Comparison of ENCODE assay signal across 1 cellular context in the genomic region with DNA sequence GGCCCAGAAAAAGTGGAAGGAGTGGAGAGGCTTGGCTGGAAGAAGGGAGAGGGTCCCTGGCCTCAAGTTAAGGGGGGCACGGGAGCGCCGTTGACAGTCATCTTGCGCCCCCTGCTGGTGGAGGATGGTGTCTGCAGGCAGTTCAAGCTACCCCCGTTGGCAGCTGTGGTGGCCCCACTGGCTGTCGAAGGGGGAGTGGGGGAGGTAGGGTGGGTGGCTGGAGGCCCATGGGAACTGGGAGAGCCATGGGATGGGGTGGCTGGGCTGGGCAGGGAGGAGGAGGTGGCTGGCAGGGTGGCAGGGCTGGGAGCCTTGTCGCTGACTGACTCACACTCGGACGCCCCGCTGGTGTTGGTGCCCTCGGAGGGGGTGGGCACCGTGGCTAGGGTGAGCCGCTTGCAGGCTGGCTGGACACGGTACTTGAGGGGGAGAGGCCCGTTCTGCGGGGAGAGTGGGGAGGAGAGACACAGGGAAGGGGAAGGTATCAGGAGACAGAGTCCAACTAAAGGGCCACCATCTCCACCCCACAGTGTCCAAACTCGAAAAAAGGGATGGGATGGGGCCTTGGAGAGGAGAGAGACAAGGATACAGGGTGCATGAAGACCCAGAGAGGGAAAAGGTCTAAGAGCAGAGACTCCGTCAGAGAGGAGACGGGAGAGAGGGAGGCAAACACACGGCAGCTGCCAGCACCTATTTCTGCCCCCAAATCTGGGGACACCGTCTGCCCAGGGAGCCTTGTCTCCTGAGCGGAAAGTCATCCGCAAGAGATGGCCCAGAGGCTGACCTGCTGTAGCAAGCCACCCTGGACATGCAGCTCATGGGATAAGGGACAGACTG.
A peak's percentile ranks its signal among the peaks of the same experiment; 100 is the strongest.
TF ChIP-seq lines count a peak whose summit lies in the region.

No MANE protein-coding gene starts in this region.

TF ChIP-seq in HepG2, 621 proteins besides CTCF, POLR2A, EP300 and RAD21 (continued from another document and continues in another):
- TF ChIP-seq FOSL1 (CRISPR knock-in tag; IDR thresholded peaks at IDR 0.05; ENCODE audit: borderline replicate concordance) (no peak), ATRX (CRISPR knock-in tag; IDR thresholded peaks at IDR 0.05; ENCODE audit: borderline replicate concordance) (no peak), TCF7L2 (IDR thresholded peaks at IDR 0.05; ENCODE audit: low read depth, low read length) (no peak), ZNF530 (CRISPR knock-in tag; IDR thresholded peaks at IDR 0.05; ENCODE audit: low read depth) (no peak), BRD4 (CRISPR knock-in tag; IDR thresholded peaks at IDR 0.05) (no peak), ZNF235 (CRISPR knock-in tag; IDR thresholded peaks at IDR 0.05; ENCODE audit: borderline replicate concordance) (peak; percentile 92), ZNF775 (CRISPR knock-in tag; IDR thresholded peaks at IDR 0.05; ENCODE audit: borderline replicate concordance) (no peak), REL (CRISPR knock-in tag; conservative IDR thresholded peaks at IDR 0.05) (no peak; the same call in 1 of the 2 replicates), ZNF430 (CRISPR knock-in tag; IDR thresholded peaks at IDR 0.05) (no peak), THAP11 (CRISPR knock-in tag; IDR thresholded peaks at IDR 0.05) (no peak), ASH2L (IDR thresholded peaks at IDR 0.05; ENCODE audit: insufficient read length, low read depth, low read length) (peak; percentile 31), KDM1A (CRISPR knock-in tag; IDR thresholded peaks at IDR 0.05) (no peak), ZNF333 (CRISPR knock-in tag; IDR thresholded peaks at IDR 0.05; ENCODE audit: borderline replicate concordance) (no peak), STAG1 (CRISPR knock-in tag; IDR thresholded peaks at IDR 0.05) (peak; percentile 78), TP53 (CRISPR knock-in tag; conservative IDR thresholded peaks at IDR 0.05) (no peak), NAIF1 (CRISPR knock-in tag; IDR thresholded peaks at IDR 0.05; ENCODE audit: borderline replicate concordance) (no peak), ZNF605 (CRISPR knock-in tag; IDR thresholded peaks at IDR 0.05) (no peak), ZBTB38 (CRISPR knock-in tag; IDR thresholded peaks at IDR 0.05) (0 out of 2 replicates have a peak, but pooled peaks have one; percentile 24), ZBTB20 (CRISPR knock-in tag; IDR thresholded peaks at IDR 0.05; ENCODE audit: borderline replicate concordance, low read depth) (no peak), KLF12 (CRISPR knock-in tag; IDR thresholded peaks at IDR 0.05; ENCODE audit: borderline replicate concordance) (no peak), ELF4 (CRISPR knock-in tag; IDR thresholded peaks at IDR 0.05; ENCODE audit: borderline replicate concordance) (no peak)
- TF ChIP-seq, protein P1, sequence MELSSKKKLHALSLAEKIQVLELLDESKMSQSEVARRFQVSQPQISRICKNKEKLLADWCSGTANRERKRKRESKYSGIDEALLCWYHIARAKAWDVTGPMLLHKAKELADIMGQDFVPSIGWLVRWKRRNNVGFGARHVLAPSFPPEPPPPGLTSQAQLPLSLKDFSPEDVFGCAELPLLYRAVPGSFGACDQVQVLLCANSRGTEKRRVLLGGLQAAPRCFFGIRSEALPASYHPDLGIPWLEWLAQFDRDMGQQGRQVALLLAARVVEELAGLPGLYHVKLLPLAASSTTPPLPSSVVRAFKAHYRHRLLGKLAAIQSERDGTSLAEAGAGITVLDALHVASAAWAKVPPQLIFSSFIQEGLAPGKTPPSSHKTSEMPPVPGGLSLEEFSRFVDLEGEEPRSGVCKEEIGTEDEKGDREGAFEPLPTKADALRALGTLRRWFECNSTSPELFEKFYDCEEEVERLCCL (CRISPR knock-in tag; IDR thresholded peaks at IDR 0.05; ENCODE audit: borderline replicate concordance) = no peak
- TF ChIP-seq, protein P2, sequence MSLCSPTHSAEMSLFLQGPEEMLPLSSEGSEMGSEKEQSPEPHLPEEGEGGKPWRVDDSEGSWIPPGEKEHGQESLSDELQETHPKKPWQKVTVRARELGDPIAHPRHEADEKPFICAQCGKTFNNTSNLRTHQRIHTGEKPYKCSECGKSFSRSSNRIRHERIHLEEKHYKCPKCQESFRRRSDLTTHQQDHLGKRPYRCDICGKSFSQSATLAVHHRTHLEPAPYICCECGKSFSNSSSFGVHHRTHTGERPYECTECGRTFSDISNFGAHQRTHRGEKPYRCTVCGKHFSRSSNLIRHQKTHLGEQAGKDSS (CRISPR knock-in tag; IDR thresholded peaks at IDR 0.05; ENCODE audit: borderline replicate concordance, low read depth) = no peak
- TF ChIP-seq, protein P3, sequence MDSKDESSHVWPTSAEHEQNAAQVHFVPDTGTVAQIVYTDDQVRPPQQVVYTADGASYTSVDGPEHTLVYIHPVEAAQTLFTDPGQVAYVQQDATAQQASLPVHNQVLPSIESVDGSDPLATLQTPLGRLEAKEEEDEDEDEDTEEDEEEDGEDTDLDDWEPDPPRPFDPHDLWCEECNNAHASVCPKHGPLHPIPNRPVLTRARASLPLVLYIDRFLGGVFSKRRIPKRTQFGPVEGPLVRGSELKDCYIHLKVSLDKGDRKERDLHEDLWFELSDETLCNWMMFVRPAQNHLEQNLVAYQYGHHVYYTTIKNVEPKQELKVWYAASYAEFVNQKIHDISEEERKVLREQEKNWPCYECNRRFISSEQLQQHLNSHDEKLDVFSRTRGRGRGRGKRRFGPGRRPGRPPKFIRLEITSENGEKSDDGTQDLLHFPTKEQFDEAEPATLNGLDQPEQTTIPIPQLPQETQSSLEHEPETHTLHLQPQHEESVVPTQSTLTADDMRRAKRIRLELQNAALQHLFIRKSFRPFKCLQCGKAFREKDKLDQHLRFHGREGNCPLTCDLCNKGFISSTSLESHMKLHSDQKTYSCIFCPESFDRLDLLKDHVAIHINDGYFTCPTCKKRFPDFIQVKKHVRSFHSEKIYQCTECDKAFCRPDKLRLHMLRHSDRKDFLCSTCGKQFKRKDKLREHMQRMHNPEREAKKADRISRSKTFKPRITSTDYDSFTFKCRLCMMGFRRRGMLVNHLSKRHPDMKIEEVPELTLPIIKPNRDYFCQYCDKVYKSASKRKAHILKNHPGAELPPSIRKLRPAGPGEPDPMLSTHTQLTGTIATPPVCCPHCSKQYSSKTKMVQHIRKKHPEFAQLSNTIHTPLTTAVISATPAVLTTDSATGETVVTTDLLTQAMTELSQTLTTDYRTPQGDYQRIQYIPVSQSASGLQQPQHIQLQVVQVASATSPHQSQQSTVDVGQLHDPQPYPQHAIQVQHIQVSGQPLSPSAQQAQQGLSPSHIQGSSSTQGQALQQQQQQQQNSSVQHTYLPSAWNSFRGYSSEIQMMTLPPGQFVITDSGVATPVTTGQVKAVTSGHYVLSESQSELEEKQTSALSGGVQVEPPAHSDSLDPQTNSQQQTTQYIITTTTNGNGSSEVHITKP (CRISPR knock-in tag; IDR thresholded peaks at IDR 0.05; ENCODE audit: low read depth) = no peak
- TF ChIP-seq, protein P4, sequence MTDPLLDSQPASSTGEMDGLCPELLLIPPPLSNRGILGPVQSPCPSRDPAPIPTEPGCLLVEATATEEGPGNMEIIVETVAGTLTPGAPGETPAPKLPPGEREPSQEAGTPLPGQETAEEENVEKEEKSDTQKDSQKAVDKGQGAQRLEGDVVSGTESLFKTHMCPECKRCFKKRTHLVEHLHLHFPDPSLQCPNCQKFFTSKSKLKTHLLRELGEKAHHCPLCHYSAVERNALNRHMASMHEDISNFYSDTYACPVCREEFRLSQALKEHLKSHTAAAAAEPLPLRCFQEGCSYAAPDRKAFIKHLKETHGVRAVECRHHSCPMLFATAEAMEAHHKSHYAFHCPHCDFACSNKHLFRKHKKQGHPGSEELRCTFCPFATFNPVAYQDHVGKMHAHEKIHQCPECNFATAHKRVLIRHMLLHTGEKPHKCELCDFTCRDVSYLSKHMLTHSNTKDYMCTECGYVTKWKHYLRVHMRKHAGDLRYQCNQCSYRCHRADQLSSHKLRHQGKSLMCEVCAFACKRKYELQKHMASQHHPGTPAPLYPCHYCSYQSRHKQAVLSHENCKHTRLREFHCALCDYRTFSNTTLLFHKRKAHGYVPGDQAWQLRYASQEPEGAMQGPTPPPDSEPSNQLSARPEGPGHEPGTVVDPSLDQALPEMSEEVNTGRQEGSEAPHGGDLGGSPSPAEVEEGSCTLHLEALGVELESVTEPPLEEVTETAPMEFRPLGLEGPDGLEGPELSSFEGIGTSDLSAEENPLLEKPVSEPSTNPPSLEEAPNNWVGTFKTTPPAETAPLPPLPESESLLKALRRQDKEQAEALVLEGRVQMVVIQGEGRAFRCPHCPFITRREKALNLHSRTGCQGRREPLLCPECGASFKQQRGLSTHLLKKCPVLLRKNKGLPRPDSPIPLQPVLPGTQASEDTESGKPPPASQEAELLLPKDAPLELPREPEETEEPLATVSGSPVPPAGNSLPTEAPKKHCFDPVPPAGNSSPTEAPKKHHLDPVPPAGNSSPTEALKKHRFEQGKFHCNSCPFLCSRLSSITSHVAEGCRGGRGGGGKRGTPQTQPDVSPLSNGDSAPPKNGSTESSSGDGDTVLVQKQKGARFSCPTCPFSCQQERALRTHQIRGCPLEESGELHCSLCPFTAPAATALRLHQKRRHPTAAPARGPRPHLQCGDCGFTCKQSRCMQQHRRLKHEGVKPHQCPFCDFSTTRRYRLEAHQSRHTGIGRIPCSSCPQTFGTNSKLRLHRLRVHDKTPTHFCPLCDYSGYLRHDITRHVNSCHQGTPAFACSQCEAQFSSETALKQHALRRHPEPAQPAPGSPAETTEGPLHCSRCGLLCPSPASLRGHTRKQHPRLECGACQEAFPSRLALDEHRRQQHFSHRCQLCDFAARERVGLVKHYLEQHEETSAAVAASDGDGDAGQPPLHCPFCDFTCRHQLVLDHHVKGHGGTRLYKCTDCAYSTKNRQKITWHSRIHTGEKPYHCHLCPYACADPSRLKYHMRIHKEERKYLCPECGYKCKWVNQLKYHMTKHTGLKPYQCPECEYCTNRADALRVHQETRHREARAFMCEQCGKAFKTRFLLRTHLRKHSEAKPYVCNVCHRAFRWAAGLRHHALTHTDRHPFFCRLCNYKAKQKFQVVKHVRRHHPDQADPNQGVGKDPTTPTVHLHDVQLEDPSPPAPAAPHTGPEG (CRISPR knock-in tag; IDR thresholded peaks at IDR 0.05) = no peak
- TF ChIP-seq, protein P5, sequence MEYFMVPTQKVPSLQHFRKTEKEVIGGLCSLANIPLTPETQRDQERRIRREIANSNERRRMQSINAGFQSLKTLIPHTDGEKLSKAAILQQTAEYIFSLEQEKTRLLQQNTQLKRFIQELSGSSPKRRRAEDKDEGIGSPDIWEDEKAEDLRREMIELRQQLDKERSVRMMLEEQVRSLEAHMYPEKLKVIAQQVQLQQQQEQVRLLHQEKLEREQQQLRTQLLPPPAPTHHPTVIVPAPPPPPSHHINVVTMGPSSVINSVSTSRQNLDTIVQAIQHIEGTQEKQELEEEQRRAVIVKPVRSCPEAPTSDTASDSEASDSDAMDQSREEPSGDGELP (IDR thresholded peaks at IDR 0.05; ENCODE audit: borderline replicate concordance, low read depth) = peak; percentile 16; the same call in 1 of the 2 replicates
- TF ChIP-seq, protein P6, sequence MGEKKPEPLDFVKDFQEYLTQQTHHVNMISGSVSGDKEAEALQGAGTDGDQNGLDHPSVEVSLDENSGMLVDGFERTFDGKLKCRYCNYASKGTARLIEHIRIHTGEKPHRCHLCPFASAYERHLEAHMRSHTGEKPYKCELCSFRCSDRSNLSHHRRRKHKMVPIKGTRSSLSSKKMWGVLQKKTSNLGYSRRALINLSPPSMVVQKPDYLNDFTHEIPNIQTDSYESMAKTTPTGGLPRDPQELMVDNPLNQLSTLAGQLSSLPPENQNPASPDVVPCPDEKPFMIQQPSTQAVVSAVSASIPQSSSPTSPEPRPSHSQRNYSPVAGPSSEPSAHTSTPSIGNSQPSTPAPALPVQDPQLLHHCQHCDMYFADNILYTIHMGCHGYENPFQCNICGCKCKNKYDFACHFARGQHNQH (CRISPR knock-in tag; IDR thresholded peaks at IDR 0.05) = no peak; the same call in 1 of the 2 replicates
- TF ChIP-seq, protein P7, sequence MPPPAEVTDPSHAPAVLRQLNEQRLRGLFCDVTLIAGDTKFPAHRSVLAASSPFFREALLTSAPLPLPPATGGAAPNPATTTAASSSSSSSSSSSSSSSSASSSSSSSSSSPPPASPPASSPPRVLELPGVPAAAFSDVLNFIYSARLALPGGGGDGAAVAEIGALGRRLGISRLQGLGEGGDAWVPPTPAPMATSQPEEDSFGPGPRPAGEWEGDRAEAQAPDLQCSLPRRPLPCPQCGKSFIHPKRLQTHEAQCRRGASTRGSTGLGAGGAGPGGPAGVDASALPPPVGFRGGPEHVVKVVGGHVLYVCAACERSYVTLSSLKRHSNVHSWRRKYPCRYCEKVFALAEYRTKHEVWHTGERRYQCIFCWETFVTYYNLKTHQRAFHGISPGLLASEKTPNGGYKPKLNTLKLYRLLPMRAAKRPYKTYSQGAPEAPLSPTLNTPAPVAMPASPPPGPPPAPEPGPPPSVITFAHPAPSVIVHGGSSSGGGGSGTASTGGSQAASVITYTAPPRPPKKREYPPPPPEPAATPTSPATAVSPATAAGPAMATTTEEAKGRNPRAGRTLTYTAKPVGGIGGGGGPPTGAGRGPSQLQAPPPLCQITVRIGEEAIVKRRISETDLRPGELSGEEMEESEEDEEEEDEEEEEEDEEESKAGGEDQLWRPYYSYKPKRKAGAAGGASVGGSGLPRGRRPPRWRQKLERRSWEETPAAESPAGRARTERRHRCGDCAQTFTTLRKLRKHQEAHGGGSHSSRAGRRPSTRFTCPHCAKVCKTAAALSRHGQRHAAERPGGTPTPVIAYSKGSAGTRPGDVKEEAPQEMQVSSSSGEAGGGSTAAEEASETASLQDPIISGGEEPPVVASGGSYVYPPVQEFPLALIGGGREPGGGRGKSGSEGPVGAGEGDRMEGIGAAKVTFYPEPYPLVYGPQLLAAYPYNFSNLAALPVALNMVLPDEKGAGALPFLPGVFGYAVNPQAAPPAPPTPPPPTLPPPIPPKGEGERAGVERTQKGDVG (CRISPR knock-in tag; IDR thresholded peaks at IDR 0.05; ENCODE audit: borderline replicate concordance) = no peak
- TF ChIP-seq, protein P8, sequence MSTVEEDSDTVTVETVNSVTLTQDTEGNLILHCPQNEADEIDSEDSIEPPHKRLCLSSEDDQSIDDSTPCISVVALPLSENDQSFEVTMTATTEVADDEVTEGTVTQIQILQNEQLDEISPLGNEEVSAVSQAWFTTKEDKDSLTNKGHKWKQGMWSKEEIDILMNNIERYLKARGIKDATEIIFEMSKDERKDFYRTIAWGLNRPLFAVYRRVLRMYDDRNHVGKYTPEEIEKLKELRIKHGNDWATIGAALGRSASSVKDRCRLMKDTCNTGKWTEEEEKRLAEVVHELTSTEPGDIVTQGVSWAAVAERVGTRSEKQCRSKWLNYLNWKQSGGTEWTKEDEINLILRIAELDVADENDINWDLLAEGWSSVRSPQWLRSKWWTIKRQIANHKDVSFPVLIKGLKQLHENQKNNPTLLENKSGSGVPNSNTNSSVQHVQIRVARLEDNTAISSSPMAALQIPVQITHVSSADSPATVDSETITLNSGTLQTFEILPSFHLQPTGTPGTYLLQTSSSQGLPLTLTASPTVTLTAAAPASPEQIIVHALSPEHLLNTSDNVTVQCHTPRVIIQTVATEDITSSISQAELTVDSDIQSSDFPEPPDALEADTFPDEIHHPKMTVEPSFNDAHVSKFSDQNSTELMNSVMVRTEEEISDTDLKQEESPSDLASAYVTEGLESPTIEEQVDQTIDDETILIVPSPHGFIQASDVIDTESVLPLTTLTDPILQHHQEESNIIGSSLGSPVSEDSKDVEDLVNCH (CRISPR knock-in tag; IDR thresholded peaks at IDR 0.05) = no peak
- TF ChIP-seq, protein P9, sequence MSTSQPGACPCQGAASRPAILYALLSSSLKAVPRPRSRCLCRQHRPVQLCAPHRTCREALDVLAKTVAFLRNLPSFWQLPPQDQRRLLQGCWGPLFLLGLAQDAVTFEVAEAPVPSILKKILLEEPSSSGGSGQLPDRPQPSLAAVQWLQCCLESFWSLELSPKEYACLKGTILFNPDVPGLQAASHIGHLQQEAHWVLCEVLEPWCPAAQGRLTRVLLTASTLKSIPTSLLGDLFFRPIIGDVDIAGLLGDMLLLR (CRISPR knock-in tag; IDR thresholded peaks at IDR 0.05) = 0 out of 2 replicates have a peak, but pooled peaks have one; percentile 18
